ENCODE assay signal across 2 cellular contexts in genomic region chr7:51325937-51326336, GRCh38.
TF ChIP-seq lines count a peak whose summit lies in the region.

No MANE protein-coding gene starts in this region.

TF ChIP-seq in liver, 16 proteins besides CTCF, POLR2A, EP300 and RAD21:
- TF ChIP-seq SP1 (IDR thresholded peaks at IDR 0.05) (peak; percentile 39), TAF1 (conservative IDR thresholded peaks at IDR 0.05) (no peak), JUND (IDR thresholded peaks at IDR 0.05) (peak in 1 of 2 donors; percentile 65), ATF3 (IDR thresholded peaks at IDR 0.05) (peak; percentile 19), FOXA1 (IDR thresholded peaks at IDR 0.05) (no peak), MAX (IDR thresholded peaks at IDR 0.05) (peak; percentile 27), HNF4G (IDR thresholded peaks at IDR 0.05) (no peak), EGR1 (IDR thresholded peaks at IDR 0.05; ENCODE audit: low read depth in 2 of 2) (peak in 1 of 2 donors; percentile 43), ZBTB33 (IDR thresholded peaks at IDR 0.05) (no peak), FOXA2 (IDR thresholded peaks at IDR 0.05) (peak; percentile 33), RXRA (IDR thresholded peaks at IDR 0.05) (peak; percentile 85 to 88), HNF4A (conservative IDR thresholded peaks at IDR 0.05) (peak; percentile 58 to 73)

TF ChIP-seq in HepG2, 621 proteins besides CTCF, POLR2A, EP300 and RAD21:
- TF ChIP-seq MAZ (IDR thresholded peaks at IDR 0.05; ENCODE audit: borderline replicate concordance, low read depth, low read length) (no peak), MAZ (CRISPR knock-in tag; IDR thresholded peaks at IDR 0.05; ENCODE audit: low read depth) (no peak), ATAD3A (CRISPR knock-in tag; IDR thresholded peaks at IDR 0.05) (no peak), RBM22 (optimal IDR thresholded peaks at IDR 0.05; ENCODE audit: low read length) (no peak), ZNF264 (CRISPR knock-in tag; IDR thresholded peaks at IDR 0.05) (no peak), THAP9 (CRISPR knock-in tag; IDR thresholded peaks at IDR 0.05; ENCODE audit: borderline replicate concordance) (no peak)
